1 cellular context compared by ENCODE assay signal in the genomic region with DNA sequence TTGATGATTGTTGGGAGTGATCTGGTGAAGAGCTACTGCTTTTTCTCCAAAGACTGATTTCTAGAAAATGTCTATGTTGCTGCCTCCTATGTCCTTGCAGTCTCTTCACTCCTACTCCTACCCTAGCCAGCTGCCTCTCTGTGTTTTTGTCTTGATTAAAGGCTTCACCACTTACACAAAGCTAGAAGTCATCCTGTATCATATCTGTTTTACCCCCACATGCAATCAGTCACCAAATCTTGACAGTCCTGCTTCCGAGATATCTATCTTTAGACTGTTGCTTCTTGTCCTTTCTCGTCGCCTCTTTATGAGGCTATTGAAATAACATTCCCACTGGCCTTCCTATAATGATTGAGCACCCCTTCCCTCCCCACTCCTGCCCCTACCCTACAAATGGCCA.
TF ChIP-seq lines count a peak whose summit lies in the region.

No MANE protein-coding gene starts in this region.

TF ChIP-seq in IMR-90, 13 proteins besides CTCF, POLR2A, EP300 and RAD21 (continued from another document):
- TF ChIP-seq, protein P1, sequence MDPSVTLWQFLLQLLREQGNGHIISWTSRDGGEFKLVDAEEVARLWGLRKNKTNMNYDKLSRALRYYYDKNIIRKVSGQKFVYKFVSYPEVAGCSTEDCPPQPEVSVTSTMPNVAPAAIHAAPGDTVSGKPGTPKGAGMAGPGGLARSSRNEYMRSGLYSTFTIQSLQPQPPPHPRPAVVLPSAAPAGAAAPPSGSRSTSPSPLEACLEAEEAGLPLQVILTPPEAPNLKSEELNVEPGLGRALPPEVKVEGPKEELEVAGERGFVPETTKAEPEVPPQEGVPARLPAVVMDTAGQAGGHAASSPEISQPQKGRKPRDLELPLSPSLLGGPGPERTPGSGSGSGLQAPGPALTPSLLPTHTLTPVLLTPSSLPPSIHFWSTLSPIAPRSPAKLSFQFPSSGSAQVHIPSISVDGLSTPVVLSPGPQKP (IDR thresholded peaks at IDR 0.05; ENCODE audit: borderline replicate concordance, low read depth, low read length): no peak
- TF ChIP-seq RFX5 (IDR thresholded peaks at IDR 0.05; ENCODE audit: low read depth, low read length) (no peak), CHD1 (IDR thresholded peaks at IDR 0.05; ENCODE audit: low read depth, low read length) (no peak), MAFK (IDR thresholded peaks at IDR 0.05; ENCODE audit: low read depth, low read length) (no peak), MXI1 (IDR thresholded peaks at IDR 0.05; ENCODE audit: borderline replicate concordance, low read depth, low read length) (no peak), CEBPB (IDR thresholded peaks at IDR 0.05; ENCODE audit: low read depth, low read length) (no peak), NFE2L2 (IDR thresholded peaks at IDR 0.05; ENCODE audit: low read depth, low read length) (no peak)
- TF ChIP-seq, protein P2, sequence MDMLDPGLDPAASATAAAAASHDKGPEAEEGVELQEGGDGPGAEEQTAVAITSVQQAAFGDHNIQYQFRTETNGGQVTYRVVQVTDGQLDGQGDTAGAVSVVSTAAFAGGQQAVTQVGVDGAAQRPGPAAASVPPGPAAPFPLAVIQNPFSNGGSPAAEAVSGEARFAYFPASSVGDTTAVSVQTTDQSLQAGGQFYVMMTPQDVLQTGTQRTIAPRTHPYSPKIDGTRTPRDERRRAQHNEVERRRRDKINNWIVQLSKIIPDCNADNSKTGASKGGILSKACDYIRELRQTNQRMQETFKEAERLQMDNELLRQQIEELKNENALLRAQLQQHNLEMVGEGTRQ (IDR thresholded peaks at IDR 0.05; ENCODE audit: low read depth, low read length): no peak
